In genomic region chr1:7953850-7954609, GRCh38 we compare ENCODE assay signal across 8 cellular contexts. TPM values are rescaled to one million over a fixed set of nuclear protein-coding genes. Genes with fewer than 3 reads are reported as not detected.
DNase-seq lines count a peak whose midpoint lies in the region; ATAC-seq, FAIRE-seq and TF ChIP-seq lines count a peak whose summit lies in the region.

No MANE protein-coding gene starts in this region.

- peak; percentile 90 for ATAC-seq in GM21526 (IDR thresholded peaks at IDR 0.05; ENCODE audit: low FRiP score, unreplicated experiment)

- peak; percentile 43 to 72 for TF ChIP-seq POLR2A in tibial nerve (IDR thresholded peaks at IDR 0.05)

- no peaks in the 10 kb centered on the region for H3K79me2 ChIP-seq in parathyroid adenoma

- H3K9ac ChIP-seq in parathyroid adenoma, result peak overlapping the region; percentile 28

- H3K4me3 ChIP-seq in parathyroid adenoma (ENCODE audit: low read depth, low read length) (peak overlapping the region; percentile 93), tibial nerve (peak overlapping the region; percentile 55 to 77 (median 66))

- peak overlapping the region; percentile 99 for H2AFZ ChIP-seq in parathyroid adenoma

- peak overlapping the region; percentile 99 for H3K4me2 ChIP-seq in parathyroid adenoma (ENCODE audit: low read length)

- H3K27me3 ChIP-seq in parathyroid adenoma (ENCODE audit: control insufficient read depth, insufficient read depth, low read length) (no peaks in the 10 kb centered on the region), tibial nerve (no peaks in the 10 kb centered on the region)

- TF ChIP-seq CTCF in parathyroid adenoma (IDR thresholded peaks at IDR 0.05), result no peak
- TF ChIP-seq CTCF in tibial nerve (IDR thresholded peaks at IDR 0.05), result peak in 2 of 5 experiments; percentile 15 to 37

- WGBS in tibial nerve, 2 donors, result 1 to 3% methylated on average over 31 to 62 of the region's 65 CpGs

- H3K27ac ChIP-seq in parathyroid adenoma (peak overlapping the region; percentile 78), tibial nerve (peak overlapping the region; percentile 47 to 97 (median 92))

- H3K9me3 ChIP-seq in parathyroid adenoma (ENCODE audit: control insufficient read depth, low read length), result no peaks in the 10 kb centered on the region
- H3K9me3 ChIP-seq in tibial nerve, result no peaks in the 10 kb centered on the region

- no peak for FAIRE-seq in frontal cortex (lab: Jason Lieb, UNC)

- DNase-seq in DMS153 (lab: John Stamatoyannopoulos, UW), result peak; percentile 93
- peak; percentile 93 to 95 for DNase-seq in SHP77 (lab: John Stamatoyannopoulos, UW)
- peak; percentile 12 to 53 (median 48) for DNase-seq in activated naive CD4-positive, alpha-beta T cell (lab: John Stamatoyannopoulos, UW)
- DNase-seq in frontal cortex (ENCODE audit: low spot score in 2 of 2), result peak; percentile 92 to 93
- peak; percentile 90 to 92 for DNase-seq in tibial nerve (ENCODE audit: low spot score in 2 of 2)

- no peak for TF ChIP-seq RAD21 in Ishikawa (IDR thresholded peaks at IDR 0.05; ENCODE audit: low read depth)

- TF ChIP-seq EP300 in Ishikawa (IDR thresholded peaks at IDR 0.05; ENCODE audit: borderline replicate concordance) (no peak), tibial nerve (IDR thresholded peaks at IDR 0.05) (peak; percentile 61 to 91)

- H3K36me3 ChIP-seq in parathyroid adenoma (ENCODE audit: control insufficient read depth, insufficient read depth, low read length) (no peaks in the 10 kb centered on the region), tibial nerve (no peaks in the 10 kb centered on the region)

- H3K4me1 ChIP-seq in parathyroid adenoma, result no peaks in the 10 kb centered on the region
- peaks cover 0 to 9% (median 0%) of the 10 kb centered on the region in 4 donors for H3K4me1 ChIP-seq in tibial nerve

TF ChIP-seq in Ishikawa, 13 proteins besides CTCF, POLR2A, EP300 and RAD21:
- TF ChIP-seq CEBPB (IDR thresholded peaks at IDR 0.05), result no peak
- no peak for TF ChIP-seq TEAD4 (IDR thresholded peaks at IDR 0.05)
- no peak for TF ChIP-seq EGR1 (IDR thresholded peaks at IDR 0.05)
- peak; percentile 63 for TF ChIP-seq TAF1 (IDR thresholded peaks at IDR 0.05; ENCODE audit: low read depth)
- no peak for TF ChIP-seq YY1 (IDR thresholded peaks at IDR 0.05; ENCODE audit: low read depth)
- no peak for TF ChIP-seq REST (IDR thresholded peaks at IDR 0.05; ENCODE audit: low read depth)
- TF ChIP-seq CREB1 (IDR thresholded peaks at IDR 0.05; ENCODE audit: low read depth), result peak; percentile 71
- TF ChIP-seq TCF12 (IDR thresholded peaks at IDR 0.05; ENCODE audit: low read depth), result 0 out of 2 replicates have a peak, but pooled peaks have one; percentile 34
- no peak for TF ChIP-seq FOXM1 (IDR thresholded peaks at IDR 0.05; ENCODE audit: borderline replicate concordance, low read depth)
- no peak for TF ChIP-seq NFIC (IDR thresholded peaks at IDR 0.05)
- peak; percentile 35; the same call in 1 of the 2 replicates for TF ChIP-seq ZBTB7A (IDR thresholded peaks at IDR 0.05; ENCODE audit: low read depth)
- TF ChIP-seq MAX (IDR thresholded peaks at IDR 0.05), result peak; percentile 57
- no peak for TF ChIP-seq USF1 (IDR thresholded peaks at IDR 0.05)

RNA-seq across cellular contexts. Expression of gene PARK7, which starts 7.5 kb away (rescaled TPM):
- total RNA-seq in frontal cortex (160 TPM), tibial nerve (100 to 1,000 TPM; 161 to 216 (median 191) TPM)

RNA-seq across cellular contexts. Expression of gene TNFRSF9, which starts 13.4 kb away (rescaled TPM):
- not detected for total RNA-seq in frontal cortex
- total RNA-seq in tibial nerve, result under 1 TPM in 2 of 4 donors, not detected in 2; 0.21 to 0.60 TPM

Comparison
In these comparisons a context has a peak if more than half of its experiments do, and no peak if none do; other contexts are left out.
1. Peak in every context shown above with its lines: DNase-seq, ATAC-seq, H3K4me3 ChIP-seq and H3K27ac ChIP-seq.